In the genomic region with DNA sequence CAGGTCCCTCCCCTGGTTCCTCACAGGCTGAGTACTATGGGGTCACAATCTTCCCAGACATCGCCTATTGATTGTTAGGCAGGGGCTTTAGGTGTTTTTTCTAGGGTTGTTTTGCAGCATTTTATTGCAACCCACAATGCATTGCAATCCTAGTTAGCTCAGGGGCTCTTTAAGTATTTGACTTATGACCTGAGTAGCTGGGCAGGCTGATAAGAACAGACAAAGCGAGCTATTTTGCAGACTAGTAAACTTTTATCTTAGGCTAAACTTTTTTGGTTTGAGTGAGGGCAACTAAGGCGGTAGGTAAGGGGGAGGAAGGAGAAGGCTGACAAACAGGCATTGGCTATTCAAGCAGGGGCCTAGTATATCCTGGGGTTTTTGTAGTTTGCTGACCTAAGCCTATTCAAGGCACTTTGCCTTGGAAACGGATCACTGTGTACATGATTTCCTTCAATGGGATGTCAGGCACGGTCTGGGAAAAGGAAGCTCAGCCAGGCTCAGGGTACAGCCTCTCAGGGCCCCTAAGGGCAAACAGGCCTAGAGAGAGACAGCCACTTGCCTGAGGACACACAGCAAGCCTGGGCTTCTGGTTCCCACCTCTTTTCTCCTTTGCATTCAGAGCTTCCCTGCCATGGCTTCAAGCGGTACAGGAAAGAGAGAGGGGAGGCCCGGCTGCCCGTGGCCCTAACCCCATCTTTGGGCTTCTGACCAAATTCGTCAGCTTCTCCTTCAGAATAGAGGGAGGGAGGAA, we compare ENCODE assay signal across 27 cellular contexts. TPM values are rescaled to one million over a fixed set of nuclear protein-coding genes. Genes with fewer than 3 reads are reported as not detected.
DNase-seq lines count a peak whose midpoint lies in the region; ATAC-seq and TF ChIP-seq lines count a peak whose summit lies in the region.
"Had no signal": no experiment of that assay in that cellular context is flagged by ENCODE, and none has a peak within 500 bp of the region (broad histone marks: within the 10 kb centered on the region; RNA-seq: fewer than 3 reads in every experiment).

No MANE protein-coding gene starts in this region.

- intact Hi-C loops in natural killer cell (cut with micrococcal nuclease) = no loop called here
- intact Hi-C loops in gastrocnemius medialis (cut with DNase I; ENCODE audit: low total_unique reads) = no loop called here

- H3K9me3 Mint-ChIP-seq in natural killer cell treated with Interleukin-12 subunit alpha and Interleukin-12 subunit beta and Interleukin-15 and Interleukin-18, amount 100 ng/mL, for 72 hours = no peaks in the 10 kb centered on the region
- H3K9me3 Mint-ChIP-seq in natural killer cell (no peaks in the 10 kb centered on the region), nephron progenitor cell (no peaks in the 10 kb centered on the region)
- H3K9me3 Mint-ChIP-seq: activated B cell treated with CpG ODN at 0.5 μM for 24 hours; stimulated activated naive CD8-positive, alpha-beta T cell treated with anti-CD3 and anti-CD28 coated beads, Interleukin-15, Interleukin-2, amounts not matched to agents 100 ng/mL and 50 ng/mL, for 24 hours had no signal

- H3K27me3 Mint-ChIP-seq in natural killer cell treated with Interleukin-12 subunit alpha and Interleukin-12 subunit beta and Interleukin-15 and Interleukin-18, amount 100 ng/mL, for 72 hours = no peaks in the 10 kb centered on the region
- H3K27me3 Mint-ChIP-seq in natural killer cell (ENCODE audit: low read depth in 2 of 2) (no peaks in the 10 kb centered on the region), nephron progenitor cell (ENCODE audit: low read depth, poor library complexity) (peaks cover 15% of the 10 kb centered on the region)
- H3K27me3 Mint-ChIP-seq: activated B cell treated with CpG ODN at 0.5 μM for 24 hours; stimulated activated naive CD8-positive, alpha-beta T cell treated with anti-CD3 and anti-CD28 coated beads, Interleukin-15, Interleukin-2, amounts not matched to agents 100 ng/mL and 50 ng/mL, for 24 hours had no signal

- peak overlapping the region in 1 of 2 donors; percentile 41 for H3K27ac Mint-ChIP-seq in natural killer cell treated with Interleukin-12 subunit alpha and Interleukin-12 subunit beta and Interleukin-15 and Interleukin-18, amount 100 ng/mL, for 72 hours
- H3K27ac Mint-ChIP-seq in natural killer cell (no peak overlapping the region), nephron progenitor cell (peak overlapping the region; percentile 78)
- H3K27ac Mint-ChIP-seq: activated B cell treated with CpG ODN at 0.5 μM for 24 hours; stimulated activated naive CD8-positive, alpha-beta T cell treated with anti-CD3 and anti-CD28 coated beads, Interleukin-15, Interleukin-2, amounts not matched to agents 100 ng/mL and 50 ng/mL, for 24 hours had no signal

- H3K4me1 ChIP-seq in BE2C (no peaks in the 10 kb centered on the region), gastrocnemius medialis (no peaks in the 10 kb centered on the region)
- H3K4me1 ChIP-seq: left ventricle myocardium inferior, tibial artery had no signal

- TF ChIP-seq POLR2A in gastrocnemius medialis (IDR thresholded peaks at IDR 0.05) = no peak

- H3K4me3 ChIP-seq in fibroblast of villous mesenchyme (ENCODE audit: low read depth, low read length) = no peak overlapping the region
- H3K4me3 ChIP-seq in BE2C (ENCODE audit: low read depth, low read length) = no peak overlapping the region
- H3K4me3 ChIP-seq in gastrocnemius medialis = no peak overlapping the region
- H3K4me3 ChIP-seq: BLaER1, left ventricle myocardium inferior, mucosa of descending colon, spleen, tibial artery had no signal

- H3K36me3 ChIP-seq in BE2C (no peaks in the 10 kb centered on the region), gastrocnemius medialis (no peaks in the 10 kb centered on the region)
- H3K36me3 ChIP-seq: BLaER1, left ventricle myocardium inferior, spleen, tibial artery had no signal

- ATAC-seq in natural killer cell treated with Interleukin-12 subunit alpha and Interleukin-12 subunit beta and Interleukin-15 and Interleukin-18, amount 100 ng/mL, for 72 hours = no peak
- ATAC-seq in natural killer cell (no peak), GM18858 (IDR thresholded peaks at IDR 0.05; ENCODE audit: unreplicated experiment) (no peak), gastrocnemius medialis (no peak)
- ATAC-seq: mucosa of descending colon had no signal

- in situ Hi-C loops in gastrocnemius medialis (cut with MboI; ENCODE audit: low sequenced_read_pairs in 4 of 4) = no loop called here

- no peak overlapping the region for H3K4me3 Mint-ChIP-seq in natural killer cell treated with Interleukin-12 subunit alpha and Interleukin-12 subunit beta and Interleukin-15 and Interleukin-18, amount 100 ng/mL, for 72 hours
- no peak overlapping the region for H3K4me3 Mint-ChIP-seq in natural killer cell
- H3K4me3 Mint-ChIP-seq in nephron progenitor cell = no peak overlapping the region
- H3K4me3 Mint-ChIP-seq: activated B cell treated with CpG ODN at 0.5 μM for 24 hours; brain; stimulated activated naive CD8-positive, alpha-beta T cell treated with anti-CD3 and anti-CD28 coated beads, Interleukin-15, Interleukin-2, amounts not matched to agents 100 ng/mL and 50 ng/mL, for 24 hours had no signal

- H3K4me1 Mint-ChIP-seq in natural killer cell treated with Interleukin-12 subunit alpha and Interleukin-12 subunit beta and Interleukin-15 and Interleukin-18, amount 100 ng/mL, for 72 hours (ENCODE audit: low read depth in 2 of 2) = peaks cover 0 to 2% of the 10 kb centered on the region in 2 donors
- H3K4me1 Mint-ChIP-seq in natural killer cell (no peaks in the 10 kb centered on the region), nephron progenitor cell (peaks cover 34% of the 10 kb centered on the region)
- H3K4me1 Mint-ChIP-seq: activated B cell treated with CpG ODN at 0.5 μM for 24 hours had no signal

- peak; percentile 5 for DNase-seq in natural killer cell treated with Interleukin-12 subunit alpha and Interleukin-12 subunit beta and Interleukin-15 and Interleukin-18, amount 100 ng/mL, for 72 hours (ENCODE audit: low spot score)
- DNase-seq in natural killer cell (no peak), fibroblast of villous mesenchyme (ENCODE audit: low read depth) (peak; percentile 12), nephron progenitor cell (no peak), BE2C (no peak), C1 segment of cervical spinal cord (lab: John Stamatoyannopoulos, UW) (no peak), gastrocnemius medialis (no peak)
- DNase-seq: activated B cell treated with CpG ODN at 0.5 μM for 24 hours; activated CD4-positive, alpha-beta T cell treated with anti-CD3 and anti-CD28 coated beads, Interleukin-2, amount 50 U/mL, for 48 hours; activated effector memory CD4-positive, alpha-beta T cell treated with anti-CD3 and anti-CD28 coated beads, Interleukin-2, amount 50 U/mL, for 16 hours; effector memory CD4-positive, alpha-beta T cell; glutamatergic neuron; KBM-7; left ventricle myocardium inferior; mucosa of descending colon; NCI-H2171 treated with DMSO at 0.1 percent for 48 hours; nucleus accumbens; spleen; stimulated activated CD4-positive, alpha-beta T cell treated with anti-CD3 and anti-CD28 coated beads, Interleukin-4, amount 100 ng/mL, for 4 hours; tibial artery had no signal

- no peak for TF ChIP-seq CTCF in natural killer cell (IDR thresholded peaks at IDR 0.05)
- no peak for TF ChIP-seq CTCF in fibroblast of villous mesenchyme (IDR thresholded peaks at IDR 0.05; ENCODE audit: insufficient read depth, low read depth, low read length)
- no peak for TF ChIP-seq CTCF in nephron progenitor cell (IDR thresholded peaks at IDR 0.05)
- no peak for TF ChIP-seq CTCF in BE2C (IDR thresholded peaks at IDR 0.05; ENCODE audit: low read depth, low read length)
- no peak for TF ChIP-seq CTCF in gastrocnemius medialis (IDR thresholded peaks at IDR 0.05 in 4 of 5, conservative IDR thresholded peaks at IDR 0.05 in 1 of 5)

- H3K36me3 Mint-ChIP-seq in natural killer cell treated with Interleukin-12 subunit alpha and Interleukin-12 subunit beta and Interleukin-15 and Interleukin-18, amount 100 ng/mL, for 72 hours = no peaks in the 10 kb centered on the region
- no peaks in the 10 kb centered on the region for H3K36me3 Mint-ChIP-seq in natural killer cell
- no peaks in the 10 kb centered on the region for H3K36me3 Mint-ChIP-seq in nephron progenitor cell (ENCODE audit: low read depth)
- H3K36me3 Mint-ChIP-seq: brain had no signal

- H3K27ac ChIP-seq in gastrocnemius medialis = no peak overlapping the region
- H3K27ac ChIP-seq: BLaER1, left ventricle myocardium inferior, tibial artery had no signal

- H3K27me3 ChIP-seq in BE2C (no peaks in the 10 kb centered on the region), gastrocnemius medialis (no peaks in the 10 kb centered on the region)
- H3K27me3 ChIP-seq: BLaER1, spleen, tibial artery had no signal

- H3K9me3 ChIP-seq in BE2C = no peaks in the 10 kb centered on the region
- no peaks in the 10 kb centered on the region for H3K9me3 ChIP-seq in gastrocnemius medialis
- H3K9me3 ChIP-seq: BLaER1, left ventricle myocardium inferior, mucosa of descending colon, spleen, tibial artery had no signal

RNA-seq across cellular contexts. Expression of gene DRC7, which starts 6.4 kb away (rescaled TPM):
- total RNA-seq in natural killer cell treated with Interleukin-12 subunit alpha and Interleukin-12 subunit beta and Interleukin-15 and Interleukin-18, amount 100 ng/mL, for 72 hours = not detected
- total RNA-seq in natural killer cell = under 1 TPM in 1 of 3 donors, not detected in 2; 0.33 TPM
- total RNA-seq in fibroblast of villous mesenchyme = not detected in 2 replicates
- polyA plus RNA-seq in BE2C (2012; ENCODE audit: insufficient read depth, insufficient read length, low read depth) = not detected
- total RNA-seq in gastrocnemius medialis = not detected
- total RNA-seq: A673, activated B cell treated with CpG ODN at 0.5 μM for 24 hours, G401, left ventricle myocardium inferior, mucosa of descending colon had no signal

RNA-seq across cellular contexts. Expression of gene ADGRG3, which starts 32.9 kb away (rescaled TPM):
- 10 to 100 TPM; 25.4 to 28.9 TPM for total RNA-seq in natural killer cell treated with Interleukin-12 subunit alpha and Interleukin-12 subunit beta and Interleukin-15 and Interleukin-18, amount 100 ng/mL, for 72 hours
- total RNA-seq in natural killer cell = 10 to 100 TPM; 16.6 to 57.3 (median 20.7) TPM
- not detected in 2 replicates for total RNA-seq in fibroblast of villous mesenchyme
- not detected for polyA plus RNA-seq in BE2C (2012; ENCODE audit: insufficient read depth, insufficient read length, low read depth)
- under 1 TPM in 1 of 4 donors, not detected in 3; 0.71 TPM for total RNA-seq in gastrocnemius medialis
- total RNA-seq: A673, activated B cell treated with CpG ODN at 0.5 μM for 24 hours, G401, renal cortical epithelial cell had no signal

RNA-seq across cellular contexts. Expression of gene KATNB1, which starts 34.6 kb away (rescaled TPM):
- 10 to 100 TPM; 33.7 to 65.3 TPM for total RNA-seq in natural killer cell treated with Interleukin-12 subunit alpha and Interleukin-12 subunit beta and Interleukin-15 and Interleukin-18, amount 100 ng/mL, for 72 hours
- total RNA-seq in natural killer cell (10 to 100 TPM; 23.6 to 34.3 (median 29.7) TPM), fibroblast of villous mesenchyme (23.3 and 23.5 TPM in 2 replicates), gastrocnemius medialis (10 to 100 TPM; 10.7 to 18.0 (median 14.2) TPM)
- polyA plus RNA-seq in BE2C (2012; ENCODE audit: insufficient read depth, insufficient read length, low read depth) = 99.0 TPM

Comparison
In these comparisons a context has a peak if more than half of its experiments do, and no peak if none do; other contexts are left out.
1. DNase-seq: peak in natural killer cell treated with Interleukin-12 subunit alpha and Interleukin-12 subunit beta and Interleukin-15 and Interleukin-18, amount 100 ng/mL, for 72 hours (single experiment) and fibroblast of villous mesenchyme (single experiment); none in natural killer cell (single experiment), nephron progenitor cell (single experiment), BE2C (single experiment), C1 segment of cervical spinal cord (0 of 14) and gastrocnemius medialis (0 of 2).
2. RNA of gene ADGRG3, which starts 32.9 kb away (total RNA-seq): 25.4 to 28.9 TPM in natural killer cell treated with Interleukin-12 subunit alpha and Interleukin-12 subunit beta and Interleukin-15 and Interleukin-18, amount 100 ng/mL, for 72 hours and 16.6 to 57.3 TPM in natural killer cell; 0.71 TPM in gastrocnemius medialis and not detected in fibroblast of villous mesenchyme; every median in the first group is over 10 times any median in the second.